ENCODE assay signal across 11 cellular contexts in genomic region chr4:182492456-182492855, GRCh38.
DNase-seq lines count a peak whose midpoint lies in the region; ATAC-seq, FAIRE-seq and TF ChIP-seq lines count a peak whose summit lies in the region.
"Had no signal": no experiment of that assay in that cellular context is flagged by ENCODE, and none has a peak within 500 bp of the region (broad histone marks: within the 10 kb centered on the region; RNA-seq: fewer than 3 reads in every experiment).

No MANE protein-coding gene starts in this region.

- H3K27me3 Mint-ChIP-seq in mesothelial cell of epicardium (ENCODE audit: low read depth) = no peaks in the 10 kb centered on the region

- no peak for TF ChIP-seq POLR2A in GM12892 (IDR thresholded peaks at IDR 0.05; ENCODE audit: low read depth, low read length)

- peak; percentile 17 for FAIRE-seq in GM12892 (lab: Jason Lieb, UNC)

- H3K4me1 Mint-ChIP-seq in mesothelial cell of epicardium = peaks cover 21% of the 10 kb centered on the region

- H3K9me3 Mint-ChIP-seq in mesothelial cell of epicardium = no peaks in the 10 kb centered on the region

- H3K27ac Mint-ChIP-seq in mesothelial cell of epicardium = peak overlapping the region; percentile 44

- H3K36me3 Mint-ChIP-seq in mesothelial cell of epicardium = peaks cover 2% of the 10 kb centered on the region

- H3K4me3 Mint-ChIP-seq in mesothelial cell of epicardium = no peak overlapping the region

- no peak for TF ChIP-seq CTCF in mesothelial cell of epicardium (IDR thresholded peaks at IDR 0.05; ENCODE audit: unreplicated experiment)

- peak; percentile 63 for ATAC-seq in HG02763 (IDR thresholded peaks at IDR 0.05; ENCODE audit: unreplicated experiment)
- peak; percentile 93 for ATAC-seq in SK-N-SH treated with all-trans-retinoic acid at 6 μM for 48 hours
- ATAC-seq: gastroesophageal sphincter had no signal

- no peak for DNase-seq in GM12892 (ENCODE audit: insufficient read length)
- no peak for DNase-seq in mesothelial cell of epicardium (ENCODE audit: low spot score in 2 of 2, unreplicated experiment in 2 of 2)
- DNase-seq in medulla oblongata (ENCODE audit: extremely low spot score) = no peak
- DNase-seq in ecto neural progenitor cell (ENCODE audit: low spot score) = no peak
- DNase-seq in NCI-H2107 (lab: John Stamatoyannopoulos, UW) = no peak
- no peak for DNase-seq in NCI-H187 (lab: John Stamatoyannopoulos, UW)
- DNase-seq: activated CD4-positive, alpha-beta T cell treated with anti-CD3 and anti-CD28 coated beads, Interleukin-2, amount 50 U/mL, for 4 hours; spleen had no signal

TF ChIP-seq in SK-N-SH treated with all-trans-retinoic acid at 6 μM for 48 hours, 23 proteins besides CTCF, POLR2A, EP300 and RAD21:
- TF ChIP-seq GLIS3 (CRISPR knock-in tag; IDR thresholded peaks at IDR 0.05) (no peak), ZFP30 (CRISPR knock-in tag; IDR thresholded peaks at IDR 0.05) (no peak), ZC3H10 (CRISPR knock-in tag; IDR thresholded peaks at IDR 0.05) (no peak), ISL1 (CRISPR knock-in tag; IDR thresholded peaks at IDR 0.05) (peak; percentile 20; the same call in 1 of the 2 replicates), ZNF8 (CRISPR knock-in tag; IDR thresholded peaks at IDR 0.05) (no peak), TSHZ2 (CRISPR knock-in tag; IDR thresholded peaks at IDR 0.05) (no peak), CREB5 (CRISPR knock-in tag; IDR thresholded peaks at IDR 0.05; ENCODE audit: low read depth) (no peak), CSRNP3 (CRISPR knock-in tag; IDR thresholded peaks at IDR 0.05) (no peak)
